Comparison of ENCODE assay signal across 28 cellular contexts in genomic region chr1:10943041-10943440, GRCh38.
"Had no signal": no experiment of that assay in that cellular context is flagged by ENCODE, and none has a peak within 500 bp of the region (broad histone marks: within the 10 kb centered on the region; RNA-seq: fewer than 3 reads in every experiment).

No MANE protein-coding gene starts in this region.

- H3K9me3 Mint-ChIP-seq: mesothelial cell of epicardium; naive B cell; nephron progenitor cell; stimulated activated naive CD8-positive, alpha-beta T cell treated with anti-CD3 and anti-CD28 coated beads, Interleukin-15, amount 100 ng/mL, for 72 hours had no signal

- H3K4me2 ChIP-seq: smooth muscle cell had no signal

- H3K27ac ChIP-seq: coronary artery, esophagus muscularis mucosa, heart right ventricle, left lung, neutrophil, prostate gland, right atrium auricular region, suprapubic skin had no signal

- H3K4me3 Mint-ChIP-seq: mesothelial cell of epicardium; nephron progenitor cell; stimulated activated naive CD8-positive, alpha-beta T cell treated with anti-CD3 and anti-CD28 coated beads, Interleukin-15, amount 100 ng/mL, for 72 hours had no signal

- H3K36me3 Mint-ChIP-seq: mesothelial cell of epicardium had no signal

- H3K4me3 ChIP-seq: coronary artery, left lung, mucosa of descending colon, prostate gland, right atrium auricular region, smooth muscle cell, thyroid gland had no signal

- H3K27me3 ChIP-seq: right atrium auricular region, suprapubic skin, thyroid gland had no signal

- H3K27ac Mint-ChIP-seq: mesothelial cell of epicardium; nephron progenitor cell; stimulated activated naive CD8-positive, alpha-beta T cell treated with anti-CD3 and anti-CD28 coated beads, Interleukin-15, amount 100 ng/mL, for 72 hours had no signal

- H3K9me3 ChIP-seq: esophagus muscularis mucosa, heart right ventricle, left lung, mucosa of descending colon, neutrophil, prostate gland, right atrium auricular region, suprapubic skin, thyroid gland had no signal

- H3K36me3 ChIP-seq: esophagus muscularis mucosa, heart right ventricle, left lung, neutrophil, prostate gland, right atrium auricular region, suprapubic skin, thyroid gland had no signal

- ATAC-seq: left cardiac atrium; left lung; stimulated activated naive CD8-positive, alpha-beta T cell treated with anti-CD3 and anti-CD28 coated beads, Interleukin-15, amount 100 ng/mL, for 72 hours had no signal

- DNase-seq: dermis blood vessel endothelial cell; effector memory CD4-positive, alpha-beta T cell; foreskin melanocyte; glutamatergic neuron; heart right ventricle; hippocampal formation; left cardiac atrium; mesenchymal stem cell; naive B cell; nephron progenitor cell; stimulated activated CD4-positive, alpha-beta T cell treated with anti-CD3 and anti-CD28 coated beads, Interleukin-12 subunit alpha, Interleukin-12 subunit beta, amount 100 ng/mL, for 4 hours; stimulated activated CD4-positive, alpha-beta T cell treated with anti-CD3 and anti-CD28 coated beads, Interleukin-1b, Interleukin-23, amount 100 ng/mL, for 48 hours; stimulated activated CD4-positive, alpha-beta T cell treated with anti-CD3 and anti-CD28 coated beads, Interleukin-4, amount 100 ng/mL, for 1 hour; stimulated activated CD8-positive, alpha-beta memory T cell treated with anti-CD3 and anti-CD28 coated beads, Interleukin-4, amount 100 ng/mL, for 48 hours; stimulated activated naive CD4-positive, alpha-beta T cell; stimulated activated naive CD8-positive, alpha-beta T cell treated with anti-CD3 and anti-CD28 coated beads, Interleukin-15, amount 100 ng/mL, for 72 hours; thyroid gland; trophoblast cell had no signal
